In genomic region chr2:48728295-48728694, GRCh38 we compare ENCODE assay signal across 1 cellular context.
TF ChIP-seq lines count a peak whose summit lies in the region.

No MANE protein-coding gene starts in this region.

TF ChIP-seq in IMR-90, 13 proteins besides CTCF, POLR2A, EP300 and RAD21 (continued from another document):
- no peak for TF ChIP-seq USF2 (IDR thresholded peaks at IDR 0.05; ENCODE audit: low read depth, low read length)
- TF ChIP-seq SMC3 (IDR thresholded peaks at IDR 0.05; ENCODE audit: low read depth, low read length), result no peak
- TF ChIP-seq CHD1 (IDR thresholded peaks at IDR 0.05; ENCODE audit: low read depth, low read length), result no peak
- TF ChIP-seq CEBPB (IDR thresholded peaks at IDR 0.05; ENCODE audit: low read depth, low read length), result no peak
TF ChIP-seq in IMR-90: peak in this region for 0.
